In genomic region chr1:3747903-3748302, GRCh38 we compare ENCODE assay signal across 9 cellular contexts. TPM values are rescaled to one million over a fixed set of nuclear protein-coding genes. Genes with fewer than 3 reads are reported as not detected.
DNase-seq lines count a peak whose midpoint lies in the region; ATAC-seq, FAIRE-seq and TF ChIP-seq lines count a peak whose summit lies in the region.
"Had no signal": no experiment of that assay in that cellular context is flagged by ENCODE, and none has a peak within 500 bp of the region (broad histone marks: within the 10 kb centered on the region; RNA-seq: fewer than 3 reads in every experiment).

No MANE protein-coding gene starts in this region.

- no TSS peak for BruUV-seq in endothelial cell of umbilical vein (replicated peaks; lab: Mats Ljungman, UMichigan)

- TF ChIP-seq CTCF in DOHH2 (IDR thresholded peaks at IDR 0.05; ENCODE audit: low read depth, low read length, poor library complexity, severe bottlenecking) (no peak), RWPE2 (IDR thresholded peaks at IDR 0.05; ENCODE audit: poor library complexity, severe bottlenecking) (no peak), endothelial cell of umbilical vein (IDR thresholded peaks at IDR 0.05; ENCODE audit: extremely low read depth in 1 of 2, insufficient read depth in 1 of 2, low read depth in 1 of 2, low read length in 2 of 2) (no peak)

- peak overlapping the region; percentile 68 for H3K4me3 ChIP-seq in DOHH2 (ENCODE audit: low read length)
- peak overlapping the region; percentile 52 for H3K4me3 ChIP-seq in RWPE2 (ENCODE audit: severe bottlenecking)
- H3K4me3 ChIP-seq in endothelial cell of umbilical vein (replicated peaks in 1 of 3; ENCODE audit: insufficient read depth in 1 of 3, low read depth in 1 of 3, low read length in 3 of 3) = peak overlapping the region in 1 of 3 experiments; percentile 79
- H3K4me3 ChIP-seq in rectal smooth muscle tissue (ENCODE audit: low read length) = peak overlapping the region; percentile 56

- intact Hi-C loops in endothelial cell of umbilical vein (cut with micrococcal nuclease) = loop anchor here (1.0 to 2.0 kb wide), 2 partner anchors 25 to 48 kb away; partner anchors contain the start of genes LRRC47 and SMIM1

- no peak for TF ChIP-seq POLR2A in endothelial cell of umbilical vein (IDR thresholded peaks at IDR 0.05; ENCODE audit: low read depth, low read length)

- H3K9me2 ChIP-seq in DOHH2 (replicated peaks; ENCODE audit: control insufficient read depth, low read length) = no peaks in the 10 kb centered on the region

- no peak for FAIRE-seq in endothelial cell of umbilical vein (lab: Jason Lieb, UNC)

- no peaks in the 10 kb centered on the region for H3K9me1 ChIP-seq in endothelial cell of umbilical vein (replicated peaks; ENCODE audit: control insufficient read depth, extremely low read depth, insufficient read depth, low read length)

- H3K27ac ChIP-seq in DOHH2 (ENCODE audit: low read depth, low read length) (no peak overlapping the region), RWPE2 (ENCODE audit: poor library complexity, severe bottlenecking) (no peak overlapping the region), endothelial cell of umbilical vein (ENCODE audit: insufficient read depth, low read depth, low read length) (no peak overlapping the region), rectal smooth muscle tissue (ENCODE audit: low read depth, low read length) (no peak overlapping the region)
- H3K27ac ChIP-seq: brain microvascular endothelial cell had no signal

- POLR2A ChIA-PET in endothelial cell of umbilical vein (lab: Charles Lee) = no interaction called here

- CTCF ChIA-PET in endothelial cell of umbilical vein (lab: Charles Lee) = no interaction called here

- no peaks in the 10 kb centered on the region for H3K36me3 ChIP-seq in DOHH2 (ENCODE audit: control insufficient read depth, low read length)
- H3K36me3 ChIP-seq in RWPE2 (ENCODE audit: low read depth) = peaks cover 7% of the 10 kb centered on the region
- peaks cover 0 to under 1% of the 10 kb centered on the region in 2 experiments for H3K36me3 ChIP-seq in endothelial cell of umbilical vein (ENCODE audit: control insufficient read depth in 2 of 2, extremely low read depth in 1 of 2, insufficient read depth in 2 of 2, low read length in 2 of 2)
- H3K36me3 ChIP-seq in rectal smooth muscle tissue (ENCODE audit: control insufficient read depth, insufficient read depth, low read length) = peaks cover 2% of the 10 kb centered on the region
- H3K36me3 ChIP-seq: brain microvascular endothelial cell had no signal

- no peaks in the 10 kb centered on the region for H3F3A ChIP-seq in DOHH2 (ENCODE audit: control insufficient read depth, insufficient read depth)

- no peak for ATAC-seq in RWPE2 (ENCODE audit: low read depth)
- no peak for ATAC-seq in HG02970 (IDR thresholded peaks at IDR 0.05; ENCODE audit: low FRiP score, unreplicated experiment)

- peak overlapping the region; percentile 79 for H2AFZ ChIP-seq in endothelial cell of umbilical vein (ENCODE audit: low read depth, low read length)

- H4K20me1 ChIP-seq in DOHH2 (ENCODE audit: control insufficient read depth, insufficient read depth, low read depth, low read length) (peaks cover 5% of the 10 kb centered on the region; the same call in 1 of the 2 replicates), endothelial cell of umbilical vein (replicated peaks; ENCODE audit: control insufficient read depth, extremely low read depth, insufficient read depth, low read length) (no peaks in the 10 kb centered on the region)

- H3K4me1 ChIP-seq in DOHH2 (ENCODE audit: control insufficient read depth, low read length) = peaks cover 10% of the 10 kb centered on the region; the same call in 1 of the 2 replicates
- H3K4me1 ChIP-seq in RWPE2 (ENCODE audit: insufficient read depth, poor library complexity, severe bottlenecking) = no peaks in the 10 kb centered on the region
- H3K4me1 ChIP-seq in endothelial cell of umbilical vein (ENCODE audit: control insufficient read depth, extremely low read depth, insufficient read depth, low read length) = peaks cover 11% of the 10 kb centered on the region
- H3K4me1 ChIP-seq in rectal smooth muscle tissue (ENCODE audit: control insufficient read depth, insufficient read depth, low read length) = peaks cover 4% of the 10 kb centered on the region

- dilution Hi-C loops in endothelial cell of umbilical vein (cut with MboI; ENCODE audit: extremely low pct_ligation_motif_present, low sequenced_read_pairs) = no loop called here

- peak overlapping the region; percentile 26 for H3K9ac ChIP-seq in endothelial cell of umbilical vein (replicated peaks; ENCODE audit: extremely low read depth, insufficient read depth, low read length)
- H3K9ac ChIP-seq in rectal smooth muscle tissue (ENCODE audit: low read length) = no peak overlapping the region

- H3K27me3 ChIP-seq in DOHH2 (ENCODE audit: control insufficient read depth, low read length) (peaks cover 6% of the 10 kb centered on the region; the same call in 1 of the 2 replicates), RWPE2 (ENCODE audit: insufficient read depth, poor library complexity, severe bottlenecking) (peaks cover 12% of the 10 kb centered on the region), endothelial cell of umbilical vein (ENCODE audit: control insufficient read depth in 2 of 2, insufficient read depth in 2 of 2, low read length in 2 of 2) (peaks cover 0 to 7% of the 10 kb centered on the region in 2 experiments), rectal smooth muscle tissue (ENCODE audit: control insufficient read depth, insufficient read depth, low read length) (no peaks in the 10 kb centered on the region)
- H3K27me3 ChIP-seq: brain microvascular endothelial cell had no signal

- no peaks in the 10 kb centered on the region for H3K79me2 ChIP-seq in DOHH2 (ENCODE audit: control insufficient read depth, low read length)
- H3K79me2 ChIP-seq in endothelial cell of umbilical vein (ENCODE audit: control insufficient read depth, insufficient read depth, low read length) = peaks cover 5% of the 10 kb centered on the region

- DNase-seq in RWPE2 (ENCODE audit: low spot score) = no peak
- DNase-seq in endothelial cell of umbilical vein (ENCODE audit: low read depth, low spot score) = no peak
- no peak for DNase-seq in NCI-H524 treated with DMSO at 0.1 percent for 48 hours (lab: John Stamatoyannopoulos, UW)
- DNase-seq in cerebellum (ENCODE audit: low spot score) = no peak

- peak overlapping the region; percentile 68 for H3K4me2 ChIP-seq in DOHH2 (ENCODE audit: low read length)
- peak overlapping the region; percentile 86 for H3K4me2 ChIP-seq in endothelial cell of umbilical vein (ENCODE audit: insufficient read depth, low read length)

- H3K9me3 ChIP-seq in DOHH2 (ENCODE audit: control insufficient read depth, insufficient read depth, low read length) = no peaks in the 10 kb centered on the region
- no peaks in the 10 kb centered on the region for H3K9me3 ChIP-seq in RWPE2 (ENCODE audit: severe bottlenecking)
- H3K9me3 ChIP-seq in endothelial cell of umbilical vein (replicated peaks; ENCODE audit: control insufficient read depth, insufficient read depth, low read length) = no peaks in the 10 kb centered on the region
- H3K9me3 ChIP-seq: tibial nerve had no signal

TF ChIP-seq in endothelial cell of umbilical vein, 7 proteins besides CTCF, POLR2A, EP300 and RAD21:
- TF ChIP-seq FOS (IDR thresholded peaks at IDR 0.05; ENCODE audit: borderline replicate concordance, insufficient read depth, low read length) (no peak), GATA2 (IDR thresholded peaks at IDR 0.05; ENCODE audit: insufficient read depth, insufficient read length, low read depth, low read length) (no peak), MYC (IDR thresholded peaks at IDR 0.05; ENCODE audit: low read depth, low read length) (no peak), JUN (IDR thresholded peaks at IDR 0.05; ENCODE audit: borderline replicate concordance, insufficient read depth, insufficient read length, low read depth) (no peak), EZH2 (IDR thresholded peaks at IDR 0.05; ENCODE audit: borderline replicate concordance, low read depth, low read length, severe bottlenecking) (no peak), POLR2AphosphoS5 (IDR thresholded peaks at IDR 0.05; ENCODE audit: insufficient read depth, low read depth, low read length) (no peak), MAX (IDR thresholded peaks at IDR 0.05; ENCODE audit: insufficient read depth, insufficient read length) (no peak)

RNA-seq across cellular contexts. Expression of gene CCDC27, which starts 4.3 kb away (rescaled TPM):
- total RNA-seq in endothelial cell of umbilical vein (not detected in 2 replicates), cerebellum (not detected)
- not detected in 2 replicates for polyA plus RNA-seq in endothelial cell of umbilical vein
- not detected in 2 replicates for polyA plus RNA-seq in endothelial cell of umbilical vein (2011; cell fraction: cytosol; rRNA removed)
- polyA plus RNA-seq in endothelial cell of umbilical vein (2011; cell fraction: nucleus; rRNA removed) = not detected in 2 replicates
- not detected in 2 replicates for polyA plus RNA-seq in endothelial cell of umbilical vein (2012)
- polyA minus RNA-seq in endothelial cell of umbilical vein = not detected in 2 replicates
- polyA minus RNA-seq in endothelial cell of umbilical vein (2011; cell fraction: cytosol; rRNA and poly(A)+ RNA removed) = not detected
- not detected in 2 replicates for polyA minus RNA-seq in endothelial cell of umbilical vein (2011; cell fraction: nucleus; rRNA and poly(A)+ RNA removed)
- total RNA-seq: tibial nerve had no signal

RNA-seq across cellular contexts. Expression of gene SMIM1, which starts 24.6 kb away (rescaled TPM):
- total RNA-seq in endothelial cell of umbilical vein (1.2 and 2.9 TPM in 2 replicates), cerebellum (1.7 TPM)
- 1.4 and 5.1 TPM in 2 replicates for polyA plus RNA-seq in endothelial cell of umbilical vein
- 0.80 and 2.6 TPM in 2 replicates for polyA plus RNA-seq in endothelial cell of umbilical vein (2011; cell fraction: cytosol; rRNA removed)
- not detected in 2 replicates for polyA plus RNA-seq in endothelial cell of umbilical vein (2011; cell fraction: nucleus; rRNA removed)
- 0.56 and 1.1 TPM in 2 replicates for polyA plus RNA-seq in endothelial cell of umbilical vein (2012)
- polyA minus RNA-seq in endothelial cell of umbilical vein = 1.2 and 2.3 TPM in 2 replicates
- not detected for polyA minus RNA-seq in endothelial cell of umbilical vein (2011; cell fraction: cytosol; rRNA and poly(A)+ RNA removed)
- polyA minus RNA-seq in endothelial cell of umbilical vein (2011; cell fraction: nucleus; rRNA and poly(A)+ RNA removed) = 1.9 TPM in 1 of 2 replicates, not detected in the other

RNA-seq across cellular contexts. Expression of gene LRRC47, which starts 48.4 kb away (rescaled TPM):
- total RNA-seq in endothelial cell of umbilical vein (41.2 and 42.5 TPM in 2 replicates), cerebellum (21.0 TPM)
- polyA plus RNA-seq in endothelial cell of umbilical vein = 22.1 and 23.7 TPM in 2 replicates
- 17.2 and 20.3 TPM in 2 replicates for polyA plus RNA-seq in endothelial cell of umbilical vein (2011; cell fraction: cytosol; rRNA removed)
- 39.0 and 46.8 TPM in 2 replicates for polyA plus RNA-seq in endothelial cell of umbilical vein (2011; cell fraction: nucleus; rRNA removed)
- 27.9 and 28.4 TPM in 2 replicates for polyA plus RNA-seq in endothelial cell of umbilical vein (2012)
- polyA minus RNA-seq in endothelial cell of umbilical vein = 10.1 and 13.6 TPM in 2 replicates
- 14.7 TPM for polyA minus RNA-seq in endothelial cell of umbilical vein (2011; cell fraction: cytosol; rRNA and poly(A)+ RNA removed)
- 8.2 and 10.5 TPM in 2 replicates for polyA minus RNA-seq in endothelial cell of umbilical vein (2011; cell fraction: nucleus; rRNA and poly(A)+ RNA removed)
